Comparison of ENCODE assay signal across 8 cellular contexts in genomic region chr1:88061106-88061829, GRCh38.
DNase-seq lines count a peak whose midpoint lies in the region; ATAC-seq, FAIRE-seq and TF ChIP-seq lines count a peak whose summit lies in the region.

No MANE protein-coding gene starts in this region.

- H4K91ac ChIP-seq in neuronal stem cell (ENCODE audit: low read depth, low read length, poor library complexity) = no peak overlapping the region

- no peaks in the 10 kb centered on the region for H3K9me3 ChIP-seq in neuronal stem cell (replicated peaks in 1 of 2; ENCODE audit: control insufficient read depth in 2 of 2, insufficient read depth in 1 of 2, low read depth in 1 of 2, low read length in 2 of 2)

- no peak overlapping the region for H2BK5ac ChIP-seq in neuronal stem cell (ENCODE audit: low read length)

- DNase-seq in D721Med (ENCODE audit: insufficient read length, low spot score) (no peak), GM19239 (ENCODE audit: insufficient read length, low spot score) (peak; percentile 5), HT1080 (ENCODE audit: low read depth) (peak; percentile 53), SK-N-DZ (ENCODE audit: low spot score) (peak; percentile 61), fibroblast of peridontal ligament (ENCODE audit: extremely low read depth) (peak; percentile 65), neuronal stem cell (ENCODE audit: low spot score) (peak; percentile 44), NK-92 (lab: John Stamatoyannopoulos, UW; ENCODE audit: unreplicated experiment) (no peak)

- no peak overlapping the region for H3K4me2 ChIP-seq in neuronal stem cell (ENCODE audit: insufficient read depth, low read length, poor library complexity, severe bottlenecking)

- H2BK12ac ChIP-seq in neuronal stem cell (ENCODE audit: low read length) = no peak overlapping the region

- peak; percentile 94 for FAIRE-seq in D721Med (lab: Jason Lieb, UNC)
- FAIRE-seq in GM19239 (lab: Jason Lieb, UNC) = peak; percentile 84

- H2BK120ac ChIP-seq in neuronal stem cell (ENCODE audit: low read depth, low read length) = no peak overlapping the region

- H3K79me1 ChIP-seq in neuronal stem cell (ENCODE audit: low read depth, low read length) = no peaks in the 10 kb centered on the region

- peaks cover 0 to 4% of the 10 kb centered on the region in 2 donors for H3K4me1 ChIP-seq in neuronal stem cell (ENCODE audit: control insufficient read depth in 2 of 2, insufficient read depth in 1 of 2, low read depth in 1 of 2, low read length in 2 of 2)

- H3K27me3 ChIP-seq in neuronal stem cell (ENCODE audit: control insufficient read depth in 3 of 3, insufficient read depth in 3 of 3, low read depth in 1 of 3, low read length in 3 of 3) = no peaks in the 10 kb centered on the region

- H3K14ac ChIP-seq in neuronal stem cell (ENCODE audit: low read length) = no peak overlapping the region

- H2AK5ac ChIP-seq in neuronal stem cell (ENCODE audit: low read depth, low read length) = no peak overlapping the region

- H3K23ac ChIP-seq in neuronal stem cell (ENCODE audit: low read depth, low read length, poor library complexity) = no peak overlapping the region

- H2AFZ ChIP-seq in neuronal stem cell (ENCODE audit: low read length) = no peak overlapping the region

- no peak overlapping the region for H3K4me3 ChIP-seq in neuronal stem cell (ENCODE audit: low read length in 2 of 2)

- peak; percentile 82 for TF ChIP-seq CTCF in D721Med (IDR thresholded peaks at IDR 0.05; ENCODE audit: insufficient read depth, missing control alignments)

- no CpG with 5 or more reads among the region's 1 CpG for WGBS in neuronal stem cell (ENCODE audit: extremely low coverage in 2 of 2, insufficient read length in 2 of 2, insufficient replicate concordance in 1 of 2), 2 donors

- H2BK15ac ChIP-seq in neuronal stem cell (ENCODE audit: low read length) = no peak overlapping the region

- no peaks in the 10 kb centered on the region for H3K36me3 ChIP-seq in neuronal stem cell (replicated peaks in 1 of 2; ENCODE audit: control insufficient read depth in 2 of 2, insufficient read depth in 2 of 2, low read length in 2 of 2)

- no peak overlapping the region for H3K4ac ChIP-seq in neuronal stem cell (ENCODE audit: low read length)

- no peak overlapping the region for H4K8ac ChIP-seq in neuronal stem cell (ENCODE audit: low read depth, low read length)

- no peak for ATAC-seq in GM18861 (IDR thresholded peaks at IDR 0.05; ENCODE audit: unreplicated experiment)

- no peak overlapping the region for H3K18ac ChIP-seq in neuronal stem cell (ENCODE audit: low read length)

- H3K27ac ChIP-seq in neuronal stem cell (replicated peaks; ENCODE audit: low read length) = no peak overlapping the region

- H3K9ac ChIP-seq in neuronal stem cell (ENCODE audit: low read depth, low read length, poor library complexity) = no peak overlapping the region

Comparison
In these comparisons a context has a peak if more than half of its experiments do, and no peak if none do; other contexts are left out.
1. DNase-seq: peak in GM19239 (single experiment), HT1080 (single experiment), SK-N-DZ (single experiment), fibroblast of peridontal ligament (single experiment) and neuronal stem cell (single experiment); none in D721Med (single experiment) and NK-92 (single experiment).